In the genomic region with DNA sequence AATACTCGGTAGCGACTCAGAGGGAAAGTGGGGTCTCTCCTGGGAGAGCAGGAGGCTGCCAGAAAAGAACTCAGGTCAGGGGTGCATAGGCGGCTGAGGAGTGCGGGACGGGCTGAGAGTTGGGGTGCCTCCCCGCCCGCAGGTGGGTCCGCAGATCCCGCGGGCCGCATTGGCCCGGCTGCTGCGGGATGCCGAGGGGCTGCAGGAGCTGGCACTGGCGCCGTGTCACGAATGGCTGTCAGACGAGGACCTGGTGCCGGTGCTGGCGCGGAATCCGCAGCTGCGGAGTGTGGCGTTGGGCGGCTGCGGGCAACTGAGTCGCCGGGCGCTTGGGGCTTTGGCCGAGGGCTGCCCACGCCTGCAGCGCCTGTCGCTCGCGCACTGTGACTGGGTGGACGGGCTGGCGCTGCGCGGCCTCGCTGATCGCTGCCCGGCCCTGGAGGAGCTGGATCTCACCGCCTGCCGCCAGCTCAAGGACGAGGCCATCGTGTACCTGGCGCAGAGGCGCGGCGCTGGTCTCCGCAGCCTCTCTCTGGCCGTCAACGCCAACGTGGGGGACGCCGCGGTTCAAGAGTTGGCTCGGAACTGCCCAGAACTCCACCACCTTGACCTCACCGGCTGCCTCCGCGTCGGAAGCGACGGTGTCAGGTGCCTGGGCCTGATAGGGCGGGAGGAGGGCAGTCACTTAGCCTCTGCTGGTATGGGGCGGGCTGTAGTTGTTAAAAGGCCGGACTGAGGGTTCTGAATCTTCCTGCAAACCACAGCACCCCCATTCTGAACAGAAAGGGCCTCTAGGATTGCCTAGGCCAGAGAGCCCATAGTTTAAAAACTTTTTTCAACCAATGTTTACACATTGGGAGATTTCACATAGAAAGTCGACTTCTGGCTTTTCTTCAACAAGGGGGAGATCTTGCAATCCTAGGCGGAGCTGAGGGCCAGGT, we compare ENCODE assay signal across 8 cellular contexts. TPM values are rescaled to one million over a fixed set of nuclear protein-coding genes. Genes with fewer than 3 reads are reported as not detected.
DNase-seq lines count a peak whose midpoint lies in the region; ATAC-seq and TF ChIP-seq lines count a peak whose summit lies in the region.

No MANE protein-coding gene starts in this region.

- ATAC-seq in HG02610 (IDR thresholded peaks at IDR 0.05; ENCODE audit: unreplicated experiment) (peak; percentile 3), SK-N-SH treated with all-trans-retinoic acid at 6 μM for 48 hours (peak; percentile 16)

- peaks cover 6% of the 10 kb centered on the region for H3K36me3 Mint-ChIP-seq in nephron (ENCODE audit: low read depth)

- H3K9me3 Mint-ChIP-seq in nephron = no peaks in the 10 kb centered on the region

- peak; percentile 56 for DNase-seq in DMS53 treated with DMSO at 0.1 percent for 48 hours (lab: John Stamatoyannopoulos, UW; ENCODE audit: unreplicated experiment)
- no peak for DNase-seq in epithelial cell of proximal tubule (ENCODE audit: low read depth)
- no peak for DNase-seq in NCI-H69 (lab: John Stamatoyannopoulos, UW)
- DNase-seq in OCI-M2 (lab: John Stamatoyannopoulos, UW; ENCODE audit: unreplicated experiment) = no peak
- DNase-seq in activated CD4-positive, alpha-beta T cell treated with anti-CD3 and anti-CD28 coated beads, Interleukin-2, amount 50 U/mL, for 1 hour = no peak

- peak overlapping the region; percentile 92 to 95 (median 95) for H3K4me3 Mint-ChIP-seq in nephron

- peaks cover 13% of the 10 kb centered on the region for H3K4me1 Mint-ChIP-seq in nephron

- H3K27me3 Mint-ChIP-seq in nephron (ENCODE audit: low read depth) = peaks cover 28% of the 10 kb centered on the region

- H3K27ac Mint-ChIP-seq in nephron = peak overlapping the region in 1 of 3 experiments; percentile 14

- peak overlapping the region; percentile 96 for H3K4me3 ChIP-seq in epithelial cell of proximal tubule (ENCODE audit: low read depth, low read length)

- TF ChIP-seq CTCF in epithelial cell of proximal tubule (conservative IDR thresholded peaks at IDR 0.05; ENCODE audit: low read depth, low read length) = no peak
- no peak for TF ChIP-seq CTCF in nephron (IDR thresholded peaks at IDR 0.05; ENCODE audit: unreplicated experiment in 3 of 3)

TF ChIP-seq in SK-N-SH treated with all-trans-retinoic acid at 6 μM for 48 hours, 23 proteins besides CTCF, POLR2A, EP300 and RAD21:
- TF ChIP-seq, protein P1, sequence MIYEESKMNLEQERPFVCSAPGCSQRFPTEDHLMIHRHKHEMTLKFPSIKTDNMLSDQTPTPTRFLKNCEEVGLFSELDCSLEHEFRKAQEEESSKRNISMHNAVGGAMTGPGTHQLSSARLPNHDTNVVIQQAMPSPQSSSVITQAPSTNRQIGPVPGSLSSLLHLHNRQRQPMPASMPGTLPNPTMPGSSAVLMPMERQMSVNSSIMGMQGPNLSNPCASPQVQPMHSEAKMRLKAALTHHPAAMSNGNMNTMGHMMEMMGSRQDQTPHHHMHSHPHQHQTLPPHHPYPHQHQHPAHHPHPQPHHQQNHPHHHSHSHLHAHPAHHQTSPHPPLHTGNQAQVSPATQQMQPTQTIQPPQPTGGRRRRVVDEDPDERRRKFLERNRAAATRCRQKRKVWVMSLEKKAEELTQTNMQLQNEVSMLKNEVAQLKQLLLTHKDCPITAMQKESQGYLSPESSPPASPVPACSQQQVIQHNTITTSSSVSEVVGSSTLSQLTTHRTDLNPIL (CRISPR knock-in tag; IDR thresholded peaks at IDR 0.05; ENCODE audit: low read depth) = no peak
- TF ChIP-seq, protein P2, sequence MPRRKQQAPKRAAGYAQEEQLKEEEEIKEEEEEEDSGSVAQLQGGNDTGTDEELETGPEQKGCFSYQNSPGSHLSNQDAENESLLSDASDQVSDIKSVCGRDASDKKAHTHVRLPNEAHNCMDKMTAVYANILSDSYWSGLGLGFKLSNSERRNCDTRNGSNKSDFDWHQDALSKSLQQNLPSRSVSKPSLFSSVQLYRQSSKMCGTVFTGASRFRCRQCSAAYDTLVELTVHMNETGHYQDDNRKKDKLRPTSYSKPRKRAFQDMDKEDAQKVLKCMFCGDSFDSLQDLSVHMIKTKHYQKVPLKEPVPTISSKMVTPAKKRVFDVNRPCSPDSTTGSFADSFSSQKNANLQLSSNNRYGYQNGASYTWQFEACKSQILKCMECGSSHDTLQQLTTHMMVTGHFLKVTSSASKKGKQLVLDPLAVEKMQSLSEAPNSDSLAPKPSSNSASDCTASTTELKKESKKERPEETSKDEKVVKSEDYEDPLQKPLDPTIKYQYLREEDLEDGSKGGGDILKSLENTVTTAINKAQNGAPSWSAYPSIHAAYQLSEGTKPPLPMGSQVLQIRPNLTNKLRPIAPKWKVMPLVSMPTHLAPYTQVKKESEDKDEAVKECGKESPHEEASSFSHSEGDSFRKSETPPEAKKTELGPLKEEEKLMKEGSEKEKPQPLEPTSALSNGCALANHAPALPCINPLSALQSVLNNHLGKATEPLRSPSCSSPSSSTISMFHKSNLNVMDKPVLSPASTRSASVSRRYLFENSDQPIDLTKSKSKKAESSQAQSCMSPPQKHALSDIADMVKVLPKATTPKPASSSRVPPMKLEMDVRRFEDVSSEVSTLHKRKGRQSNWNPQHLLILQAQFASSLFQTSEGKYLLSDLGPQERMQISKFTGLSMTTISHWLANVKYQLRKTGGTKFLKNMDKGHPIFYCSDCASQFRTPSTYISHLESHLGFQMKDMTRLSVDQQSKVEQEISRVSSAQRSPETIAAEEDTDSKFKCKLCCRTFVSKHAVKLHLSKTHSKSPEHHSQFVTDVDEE (CRISPR knock-in tag; IDR thresholded peaks at IDR 0.05) = no peak
- TF ChIP-seq ZFP3 (CRISPR knock-in tag; IDR thresholded peaks at IDR 0.05) (no peak), OSR1 (CRISPR knock-in tag; IDR thresholded peaks at IDR 0.05) (no peak), TCF4 (CRISPR knock-in tag; IDR thresholded peaks at IDR 0.05; ENCODE audit: borderline replicate concordance) (no peak), ISL1 (CRISPR knock-in tag; IDR thresholded peaks at IDR 0.05) (no peak)
- TF ChIP-seq, protein P3, sequence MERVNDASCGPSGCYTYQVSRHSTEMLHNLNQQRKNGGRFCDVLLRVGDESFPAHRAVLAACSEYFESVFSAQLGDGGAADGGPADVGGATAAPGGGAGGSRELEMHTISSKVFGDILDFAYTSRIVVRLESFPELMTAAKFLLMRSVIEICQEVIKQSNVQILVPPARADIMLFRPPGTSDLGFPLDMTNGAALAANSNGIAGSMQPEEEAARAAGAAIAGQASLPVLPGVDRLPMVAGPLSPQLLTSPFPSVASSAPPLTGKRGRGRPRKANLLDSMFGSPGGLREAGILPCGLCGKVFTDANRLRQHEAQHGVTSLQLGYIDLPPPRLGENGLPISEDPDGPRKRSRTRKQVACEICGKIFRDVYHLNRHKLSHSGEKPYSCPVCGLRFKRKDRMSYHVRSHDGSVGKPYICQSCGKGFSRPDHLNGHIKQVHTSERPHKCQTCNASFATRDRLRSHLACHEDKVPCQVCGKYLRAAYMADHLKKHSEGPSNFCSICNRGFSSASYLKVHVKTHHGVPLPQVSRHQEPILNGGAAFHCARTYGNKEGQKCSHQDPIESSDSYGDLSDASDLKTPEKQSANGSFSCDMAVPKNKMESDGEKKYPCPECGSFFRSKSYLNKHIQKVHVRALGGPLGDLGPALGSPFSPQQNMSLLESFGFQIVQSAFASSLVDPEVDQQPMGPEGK (CRISPR knock-in tag; IDR thresholded peaks at IDR 0.05; ENCODE audit: borderline replicate concordance) = no peak

RNA-seq across cellular contexts. Expression of a gene that starts 1.3 kb away (rescaled TPM):
- total RNA-seq in epithelial cell of proximal tubule = 23.8 and 34.6 TPM in 2 replicates

RNA-seq across cellular contexts. Expression of a gene that starts 3.3 kb away (rescaled TPM):
- total RNA-seq in epithelial cell of proximal tubule = 0.43 and 0.52 TPM in 2 replicates

RNA-seq across cellular contexts. Expression of a gene that starts 10.5 kb away (rescaled TPM):
- total RNA-seq in epithelial cell of proximal tubule = 77.8 and 98.5 TPM in 2 replicates

RNA-seq across cellular contexts. Expression of a gene that starts 26.4 kb away (rescaled TPM):
- 73.9 and 84.9 TPM in 2 replicates for total RNA-seq in epithelial cell of proximal tubule

RNA-seq across cellular contexts. Expression of a gene that starts 29.4 kb away (rescaled TPM):
- total RNA-seq in epithelial cell of proximal tubule = 2.2 and 10.3 TPM in 2 replicates
